ENCODE assay signal across 29 cellular contexts in the genomic region with DNA sequence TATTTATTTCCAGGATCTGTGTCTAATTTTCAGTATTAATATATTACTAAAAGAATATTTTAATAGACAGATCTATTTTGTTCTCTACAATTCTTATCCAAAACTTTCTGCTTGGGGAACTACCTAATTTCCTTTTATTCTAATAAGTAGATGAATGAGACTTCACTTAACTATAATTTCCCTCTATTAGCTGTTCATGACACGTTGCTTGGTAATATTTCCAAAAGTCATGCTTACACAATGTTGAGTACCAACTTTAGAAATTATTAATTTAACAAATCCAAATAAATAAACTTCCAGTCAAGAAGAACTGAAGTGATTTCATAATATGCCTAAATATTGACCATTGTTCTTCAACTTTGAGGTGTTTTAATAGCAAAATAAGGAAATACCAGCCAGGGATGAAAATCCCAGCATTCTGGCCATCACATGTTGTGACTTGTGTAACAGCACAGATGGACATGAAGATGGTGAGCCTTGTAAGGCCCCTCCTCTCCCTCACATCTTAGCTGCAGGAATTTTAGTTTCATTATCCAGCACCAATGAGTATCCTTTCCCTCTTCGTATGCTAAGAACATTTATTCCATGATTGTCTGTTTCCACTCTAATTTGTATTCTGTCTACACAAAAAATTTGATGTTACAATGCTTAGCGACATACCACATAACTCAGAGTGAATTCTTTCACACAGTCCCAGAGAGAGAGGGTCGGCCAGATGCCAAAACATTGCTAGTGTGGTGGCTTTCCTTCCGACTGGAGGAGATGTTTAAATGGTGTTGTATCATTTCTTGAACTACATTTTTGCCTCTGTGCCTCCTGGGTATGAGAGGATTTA.
DNase-seq lines count a peak whose midpoint lies in the region; ATAC-seq and TF ChIP-seq lines count a peak whose summit lies in the region.
"Had no signal": no experiment of that assay in that cellular context is flagged by ENCODE, and none has a peak within 500 bp of the region (broad histone marks: within the 10 kb centered on the region; RNA-seq: fewer than 3 reads in every experiment).

No MANE protein-coding gene starts in this region.

- ATAC-seq in right cardiac atrium = no peak
- ATAC-seq in Right ventricle myocardium superior (ENCODE audit: poor library complexity) = no peak
- ATAC-seq: activated T-cell treated with anti-CD3 and anti-CD28 coated beads, Interleukin-2, amount 50 U/mL, for 72 hours; HCT116; heart right ventricle; left lobe of liver; stimulated activated naive CD8-positive, alpha-beta T cell treated with anti-CD3 and anti-CD28 coated beads, Interleukin-15, amount 100 ng/mL, for 72 hours had no signal

- H3K4me1 Mint-ChIP-seq in mesothelial cell of epicardium (peaks cover 12% of the 10 kb centered on the region), HFFc6 (ENCODE audit: low read depth) (no peaks in the 10 kb centered on the region)
- no peaks in the 10 kb centered on the region for H3K4me1 Mint-ChIP-seq in activated CD4-positive, alpha-beta T cell treated with anti-CD3 and anti-CD28 coated beads, Interleukin-2, amount 10 ng/mL, durations not matched to agents 7 days and 5 days
- H3K4me1 Mint-ChIP-seq: activated CD4-positive, alpha-beta T cell treated with anti-CD3 and anti-CD28 coated beads, Interleukin-2, amount 10 ng/mL, durations not matched to agents 24 days and 14 days; B cell; IgD-negative memory B cell; stimulated activated naive CD8-positive, alpha-beta T cell treated with anti-CD3 and anti-CD28 coated beads, Interleukin-15, amount 100 ng/mL, for 72 hours had no signal

- POLR2A ChIA-PET in activated CD4-positive, alpha-beta T cell treated with anti-CD3 and anti-CD28 coated beads, Interleukin-2, amount 10 ng/mL, durations not matched to agents 7 days and 5 days (lab: Charles Lee) = no interaction called here

- H3K27me3 ChIP-seq in right cardiac atrium (ENCODE audit: control insufficient read depth, insufficient read depth) = no peaks in the 10 kb centered on the region
- no peaks in the 10 kb centered on the region for H3K27me3 ChIP-seq in endocrine pancreas (ENCODE audit: control insufficient read depth, insufficient read depth, low read length)
- H3K27me3 ChIP-seq: right atrium auricular region, tibial nerve had no signal

- DNase-seq in right cardiac atrium (peak in 2 of 3 donors; percentile 30 to 68), Right ventricle myocardium superior (no peak), mesothelial cell of epicardium (ENCODE audit: low spot score in 2 of 2, unreplicated experiment in 2 of 2) (peak in 1 of 2 experiments; percentile 47), HFFc6 (no peak), KBM-7 (no peak)
- DNase-seq in stimulated activated CD4-positive, alpha-beta T cell treated with anti-CD3 and anti-CD28 coated beads, Interleukin-1b, Interleukin-23, amount 100 ng/mL, for 48 hours = no peak
- no peak for DNase-seq in activated CD4-positive, alpha-beta T cell treated with anti-CD3 and anti-CD28 coated beads, Interleukin-2, amount 10 ng/mL, durations not matched to agents 7 days and 5 days
- DNase-seq: activated CD4-positive, alpha-beta T cell treated with anti-CD3 and anti-CD28 coated beads, Interleukin-2, amount 10 ng/mL, durations not matched to agents 24 days and 14 days; activated naive CD4-positive, alpha-beta T cell treated with anti-CD3 and anti-CD28 coated beads for 36 hours; activated T-cell treated with anti-CD3 and anti-CD28 coated beads, Interleukin-2, amount 50 U/mL, for 72 hours; amniotic stem cell; heart right ventricle; MM.1S; NCI-H1436 treated with DMSO at 0.1 percent for 48 hours; NCI-H510A; NK-92 treated with Interleukin-12 subunit alpha and Interleukin-12 subunit beta, amount 100 ng/mL, for 24 hours; stimulated activated naive CD8-positive, alpha-beta T cell treated with anti-CD3 and anti-CD28 coated beads, Interleukin-15, amount 100 ng/mL, for 72 hours had no signal

- H3K36me3 Mint-ChIP-seq in mesothelial cell of epicardium (no peaks in the 10 kb centered on the region), HFFc6 (ENCODE audit: low read depth) (peaks cover 6% of the 10 kb centered on the region; the same call in 1 of the 2 replicates)
- no peaks in the 10 kb centered on the region for H3K36me3 Mint-ChIP-seq in activated CD4-positive, alpha-beta T cell treated with anti-CD3 and anti-CD28 coated beads, Interleukin-2, amount 10 ng/mL, durations not matched to agents 7 days and 5 days (ENCODE audit: low read depth)
- H3K36me3 Mint-ChIP-seq: IgD-negative memory B cell had no signal

- H3K4me1 ChIP-seq in right cardiac atrium (ENCODE audit: control insufficient read depth, insufficient read depth, low read length) = no peaks in the 10 kb centered on the region
- peaks cover 11% of the 10 kb centered on the region for H3K4me1 ChIP-seq in endocrine pancreas (ENCODE audit: control insufficient read depth, insufficient read depth, low read length)
- H3K4me1 ChIP-seq: heart right ventricle, parathyroid adenoma, right atrium auricular region, tibial nerve had no signal

- TF ChIP-seq CTCF in mesothelial cell of epicardium (IDR thresholded peaks at IDR 0.05; ENCODE audit: unreplicated experiment) (no peak), HFFc6 (IDR thresholded peaks at IDR 0.05) (no peak)

- H3K27me3 Mint-ChIP-seq in mesothelial cell of epicardium (ENCODE audit: low read depth) = peaks cover 49% of the 10 kb centered on the region
- H3K27me3 Mint-ChIP-seq in HFFc6 (ENCODE audit: insufficient read depth) = no peaks in the 10 kb centered on the region
- no peaks in the 10 kb centered on the region for H3K27me3 Mint-ChIP-seq in activated CD4-positive, alpha-beta T cell treated with anti-CD3 and anti-CD28 coated beads, Interleukin-2, amount 10 ng/mL, durations not matched to agents 7 days and 5 days
- H3K27me3 Mint-ChIP-seq: activated CD4-positive, alpha-beta T cell treated with anti-CD3 and anti-CD28 coated beads, Interleukin-2, amount 10 ng/mL, durations not matched to agents 24 days and 14 days; IgD-negative memory B cell had no signal

- intact Hi-C loops in right cardiac atrium (cut with DNase I) = no loop called here
- intact Hi-C loops in Right ventricle myocardium superior (cut with DNase I) = no loop called here

- H3K9me3 ChIP-seq in right cardiac atrium (ENCODE audit: control insufficient read depth, low read length) = no peaks in the 10 kb centered on the region
- no peaks in the 10 kb centered on the region for H3K9me3 ChIP-seq in endocrine pancreas (ENCODE audit: control insufficient read depth, low read length)
- H3K9me3 ChIP-seq: right atrium auricular region, tibial nerve had no signal

- no peaks in the 10 kb centered on the region for H3K9me3 Mint-ChIP-seq in mesothelial cell of epicardium
- H3K9me3 Mint-ChIP-seq in HFFc6 = peaks cover 40% of the 10 kb centered on the region
- no peaks in the 10 kb centered on the region for H3K9me3 Mint-ChIP-seq in activated CD4-positive, alpha-beta T cell treated with anti-CD3 and anti-CD28 coated beads, Interleukin-2, amount 10 ng/mL, durations not matched to agents 7 days and 5 days
- H3K9me3 Mint-ChIP-seq: activated CD4-positive, alpha-beta T cell treated with anti-CD3 and anti-CD28 coated beads, Interleukin-2, amount 10 ng/mL, durations not matched to agents 24 days and 14 days; activated naive CD4-positive, alpha-beta T cell treated with anti-CD3 and anti-CD28 coated beads for 36 hours; IgD-negative memory B cell; nephron; T-helper 1 cell treated with Interleukin-12 subunit alpha and Interleukin-12 subunit beta and Interleukin-4 antibody, amounts not matched to agents 30 μg/mL and 1 μg/mL, for 36 hours had no signal

- CTCF ChIA-PET in activated CD4-positive, alpha-beta T cell treated with anti-CD3 and anti-CD28 coated beads, Interleukin-2, amount 10 ng/mL, durations not matched to agents 7 days and 5 days (lab: Charles Lee) = no interaction called here

- 65% methylated on average over 5 of the region's 5 CpGs for WGBS in right cardiac atrium

- H3K36me3 ChIP-seq in endocrine pancreas (ENCODE audit: control insufficient read depth, insufficient read depth, low read length) = no peaks in the 10 kb centered on the region
- H3K36me3 ChIP-seq: cardiac muscle cell, heart right ventricle, right atrium auricular region, tibial nerve had no signal

- in situ Hi-C loops in KBM-7 (cut with MboI; ENCODE audit: low pct_unique_long_range_greater_than_20kb, low sequenced_read_pairs) = no loop called here

- no peak overlapping the region for H3K9ac ChIP-seq in endocrine pancreas (ENCODE audit: control insufficient read depth, insufficient read depth, low read length)
- H3K9ac ChIP-seq: parathyroid adenoma had no signal

- H3K4me3 Mint-ChIP-seq in mesothelial cell of epicardium = no peak overlapping the region
- no peak overlapping the region for H3K4me3 Mint-ChIP-seq in HFFc6
- H3K4me3 Mint-ChIP-seq in activated CD4-positive, alpha-beta T cell treated with anti-CD3 and anti-CD28 coated beads, Interleukin-2, amount 10 ng/mL, durations not matched to agents 7 days and 5 days = no peak overlapping the region
- H3K4me3 Mint-ChIP-seq: activated CD4-positive, alpha-beta T cell treated with anti-CD3 and anti-CD28 coated beads, Interleukin-2, amount 10 ng/mL, durations not matched to agents 24 days and 14 days; activated naive CD4-positive, alpha-beta T cell treated with anti-CD3 and anti-CD28 coated beads for 36 hours; activated T-cell treated with anti-CD3 and anti-CD28 coated beads, Interleukin-2, amount 50 U/mL, for 72 hours; B cell; IgD-negative memory B cell; nephron; stimulated activated naive CD8-positive, alpha-beta T cell treated with anti-CD3 and anti-CD28 coated beads, Interleukin-15, amount 100 ng/mL, for 72 hours; T-helper 1 cell treated with Interleukin-12 subunit alpha and Interleukin-12 subunit beta and Interleukin-4 antibody, amounts not matched to agents 30 μg/mL and 1 μg/mL, for 36 hours had no signal

- H3K27ac Mint-ChIP-seq in mesothelial cell of epicardium = peak overlapping the region; percentile 70
- H3K27ac Mint-ChIP-seq in HFFc6 = no peak overlapping the region
- no peak overlapping the region for H3K27ac Mint-ChIP-seq in activated CD4-positive, alpha-beta T cell treated with anti-CD3 and anti-CD28 coated beads, Interleukin-2, amount 10 ng/mL, durations not matched to agents 7 days and 5 days
- H3K27ac Mint-ChIP-seq: activated CD4-positive, alpha-beta T cell treated with anti-CD3 and anti-CD28 coated beads, Interleukin-2, amount 10 ng/mL, durations not matched to agents 24 days and 14 days; activated naive CD4-positive, alpha-beta T cell treated with anti-CD3 and anti-CD28 coated beads for 36 hours; activated T-cell treated with anti-CD3 and anti-CD28 coated beads, Interleukin-2, amount 50 U/mL, for 72 hours; B cell; IgD-negative memory B cell; nephron; stimulated activated naive CD8-positive, alpha-beta T cell treated with anti-CD3 and anti-CD28 coated beads, Interleukin-15, amount 100 ng/mL, for 72 hours; T-helper 1 cell treated with Interleukin-12 subunit alpha and Interleukin-12 subunit beta and Interleukin-4 antibody, amounts not matched to agents 30 μg/mL and 1 μg/mL, for 36 hours had no signal

- H3K4me3 ChIP-seq in right cardiac atrium (ENCODE audit: low read length) (no peak overlapping the region), endocrine pancreas (ENCODE audit: control insufficient read depth, insufficient read depth, low read length) (peak overlapping the region; percentile 9)
- H3K4me3 ChIP-seq: cardiac muscle cell, heart right ventricle, right atrium auricular region, SK-N-MC, tibial nerve had no signal

- no peak overlapping the region for H3K27ac ChIP-seq in right cardiac atrium (ENCODE audit: low read length)
- H3K27ac ChIP-seq: cardiac muscle cell, heart right ventricle, parathyroid adenoma, right atrium auricular region, SK-N-MC, tibial nerve had no signal

Comparison
In these comparisons a context has a peak if more than half of its experiments do, and no peak if none do; other contexts are left out.
1. DNase-seq: peak in right cardiac atrium (2 of 3); none in Right ventricle myocardium superior (single experiment), HFFc6 (single experiment), stimulated activated CD4-positive, alpha-beta T cell treated with anti-CD3 and anti-CD28 coated beads, Interleukin-1b, Interleukin-23, amount 100 ng/mL, for 48 hours (single experiment), KBM-7 (single experiment) and activated CD4-positive, alpha-beta T cell treated with anti-CD3 and anti-CD28 coated beads, Interleukin-2, amount 10 ng/mL, durations not matched to agents 7 days and 5 days (single experiment).